8 cellular contexts compared by ENCODE assay signal in the genomic region with DNA sequence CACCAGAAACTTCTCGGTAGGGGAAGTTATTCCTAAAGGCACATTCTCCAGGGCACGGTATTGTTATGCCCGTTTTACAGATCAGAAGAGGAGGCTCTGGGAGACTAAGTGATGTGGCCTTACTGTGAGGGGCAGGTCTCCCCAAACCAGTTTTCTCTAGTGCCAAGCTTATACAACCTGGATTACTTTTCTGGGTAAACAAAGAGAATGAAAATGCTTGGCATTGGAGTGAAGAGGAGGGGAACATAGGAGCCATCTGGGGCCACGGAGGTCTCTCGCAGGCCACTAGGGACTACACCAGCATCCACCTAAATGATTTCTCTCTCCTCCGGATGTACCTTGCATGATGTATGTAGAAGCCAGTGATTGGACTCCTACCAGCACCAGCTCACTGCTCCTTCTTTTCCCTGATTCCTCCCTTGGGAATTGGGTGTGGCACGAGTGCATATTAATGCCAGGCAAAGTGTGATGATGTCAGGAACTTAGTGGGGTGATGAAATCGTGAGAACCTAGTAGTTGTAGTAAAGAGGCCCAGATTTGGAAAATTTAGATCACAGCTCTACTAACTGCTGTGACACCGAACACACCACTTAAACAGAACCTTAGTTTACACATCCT. TPM values are rescaled to one million over a fixed set of nuclear protein-coding genes. Genes with fewer than 3 reads are reported as not detected.
DNase-seq lines count a peak whose midpoint lies in the region; TF ChIP-seq lines count a peak whose summit lies in the region.

No MANE protein-coding gene starts in this region.

- DNase-seq in AG09309 (ENCODE audit: low read depth) (peak; percentile 17), HEK293T (ENCODE audit: extremely low spot score) (peak; percentile 21), SW480 (ENCODE audit: low spot score) (peak; percentile 76), glutamatergic neuron (no peak), HuH-7.5 (ENCODE audit: low spot score) (no peak), GM10248 (ENCODE audit: extremely low spot score) (no peak), cerebellar nuclear complex (lab: John Stamatoyannopoulos, UW) (no peak)

- TF ChIP-seq CTCF in AG09309 (IDR thresholded peaks at IDR 0.05; ENCODE audit: control insufficient read depth, insufficient read depth, low read depth, low read length, missing control alignments) (no peak), glutamatergic neuron (IDR thresholded peaks at IDR 0.05; ENCODE audit: partially characterized antibody, unreplicated experiment) (no peak), GM10248 (IDR thresholded peaks at IDR 0.05; ENCODE audit: control extremely low read depth, extremely low read depth, low read depth, missing control alignments) (no peak)

- H3K36me3 Mint-ChIP-seq in glutamatergic neuron (ENCODE audit: unreplicated experiment): no peaks in the 10 kb centered on the region

- peaks cover 9% of the 10 kb centered on the region for H3K9me3 Mint-ChIP-seq in glutamatergic neuron (ENCODE audit: unreplicated experiment)

- peak overlapping the region; percentile 92 for H3K4me3 Mint-ChIP-seq in glutamatergic neuron (ENCODE audit: unreplicated experiment)

- CTCF ChIA-PET in HEK293T (lab: Yijun Ruan, JAX) (no interaction called here), GM10248 (lab: Yijun Ruan, JAX) (no interaction called here)

- no peaks in the 10 kb centered on the region for H3K27me3 Mint-ChIP-seq in glutamatergic neuron (ENCODE audit: unreplicated experiment)

- peak overlapping the region; percentile 90 for H3K4me3 ChIP-seq in AG09309 (ENCODE audit: control insufficient read depth, low read depth, low read length)
- H3K4me3 ChIP-seq in skin epidermis: peak overlapping the region; percentile 33 to 54 (median 38)

- peaks cover 5% of the 10 kb centered on the region for H3K4me1 Mint-ChIP-seq in glutamatergic neuron (ENCODE audit: low read depth, unreplicated experiment)

- peak overlapping the region in 15 of 21 experiments; percentile 4 to 76 (median 58) for H3K27ac ChIP-seq in skin epidermis

- no peak overlapping the region for H3K27ac Mint-ChIP-seq in glutamatergic neuron (ENCODE audit: unreplicated experiment)

- POLR2A ChIA-PET in HEK293T (lab: Yijun Ruan, JAX): interaction anchor here (0.9 kb wide), 1 partner anchor 10 kb away, joined by 3 read pairs; no protein-coding TSS in a partner anchor
- POLR2A ChIA-PET in GM10248 (lab: Yijun Ruan, JAX): no interaction called here

TF ChIP-seq in HEK293T, 16 proteins besides CTCF, POLR2A, EP300 and RAD21:
- TF ChIP-seq L3MBTL2 (conservative IDR thresholded peaks at IDR 0.05) (no peak; the same call in 1 of the 2 replicates), FOXK2 (IDR thresholded peaks at IDR 0.05) (no peak), SP1 (IDR thresholded peaks at IDR 0.05) (no peak), TARDBP (IDR thresholded peaks at IDR 0.05) (no peak), ZNF384 (IDR thresholded peaks at IDR 0.05) (no peak), ELF4 (IDR thresholded peaks at IDR 0.05) (no peak), SUZ12 (IDR thresholded peaks at IDR 0.05) (no peak), HDGF (IDR thresholded peaks at IDR 0.05; ENCODE audit: borderline replicate concordance) (no peak), FOXA1 (IDR thresholded peaks at IDR 0.05) (no peak), BHLHE40 (IDR thresholded peaks at IDR 0.05; ENCODE audit: borderline replicate concordance) (no peak), LEF1 (IDR thresholded peaks at IDR 0.05; ENCODE audit: borderline replicate concordance) (no peak), ARNT (IDR thresholded peaks at IDR 0.05) (no peak)
- TF ChIP-seq, protein P1, sequence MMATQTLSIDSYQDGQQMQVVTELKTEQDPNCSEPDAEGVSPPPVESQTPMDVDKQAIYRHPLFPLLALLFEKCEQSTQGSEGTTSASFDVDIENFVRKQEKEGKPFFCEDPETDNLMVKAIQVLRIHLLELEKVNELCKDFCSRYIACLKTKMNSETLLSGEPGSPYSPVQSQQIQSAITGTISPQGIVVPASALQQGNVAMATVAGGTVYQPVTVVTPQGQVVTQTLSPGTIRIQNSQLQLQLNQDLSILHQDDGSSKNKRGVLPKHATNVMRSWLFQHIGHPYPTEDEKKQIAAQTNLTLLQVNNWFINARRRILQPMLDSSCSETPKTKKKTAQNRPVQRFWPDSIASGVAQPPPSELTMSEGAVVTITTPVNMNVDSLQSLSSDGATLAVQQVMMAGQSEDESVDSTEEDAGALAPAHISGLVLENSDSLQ (IDR thresholded peaks at IDR 0.05): no peak

RNA-seq across cellular contexts. Expression of gene TOM1L1, which starts 0.7 kb away (rescaled TPM):
- 6.4 TPM for total RNA-seq in glutamatergic neuron (ENCODE audit: unreplicated experiment)

Comparison
In these comparisons a context has a peak if more than half of its experiments do, and no peak if none do; other contexts are left out.
1. DNase-seq: peak in AG09309 (single experiment), HEK293T (single experiment) and SW480 (single experiment); none in glutamatergic neuron (single experiment), HuH-7.5 (single experiment), GM10248 (single experiment) and cerebellar nuclear complex (0 of 2).